In the genomic region with DNA sequence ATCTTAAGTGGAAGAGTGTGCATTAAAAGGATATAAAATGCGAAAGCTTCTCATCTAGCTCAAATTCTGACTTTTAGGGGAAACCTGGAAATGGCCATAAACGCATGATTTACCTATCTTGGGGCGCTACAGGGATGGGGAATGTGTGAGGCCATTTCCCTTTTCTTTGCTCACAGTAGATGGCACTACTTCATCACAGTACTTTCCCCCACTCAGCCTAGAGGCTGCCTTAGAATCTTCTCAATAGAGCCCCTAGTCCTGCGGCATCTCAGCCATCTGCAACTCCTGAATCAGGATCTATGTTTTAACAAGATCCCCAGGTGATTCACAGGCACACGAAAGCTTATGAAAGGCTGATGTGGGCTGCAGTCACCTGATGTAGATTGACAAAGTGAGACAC, we compare ENCODE assay signal across 9 cellular contexts.
DNase-seq lines count a peak whose midpoint lies in the region; ATAC-seq and TF ChIP-seq lines count a peak whose summit lies in the region.
"Had no signal": no experiment of that assay in that cellular context is flagged by ENCODE, and none has a peak within 500 bp of the region (broad histone marks: within the 10 kb centered on the region; RNA-seq: fewer than 3 reads in every experiment).

No MANE protein-coding gene starts in this region.

- CTCF ChIA-PET in activated B cell treated with CpG ODN at 0.5 μM for 24 hours (lab: Charles Lee) = interaction anchor here (0.6 to 3.4 kb wide), 20 partner anchors 10 to 595 kb away, joined by 3 to 35 read pairs (median 4); no protein-coding TSS in a partner anchor

- no peaks in the 10 kb centered on the region for H3K36me3 Mint-ChIP-seq in activated B cell treated with CpG ODN at 0.5 μM for 24 hours (ENCODE audit: low read depth)

- H4K20me1 ChIP-seq in KMS-11 (ENCODE audit: insufficient read depth) (no peaks in the 10 kb centered on the region), hepatocyte (ENCODE audit: insufficient read depth, poor library complexity, severe bottlenecking) (no peaks in the 10 kb centered on the region)
- H4K20me1 ChIP-seq: BLaER1 had no signal

- H3K4me1 ChIP-seq in KMS-11 (ENCODE audit: low read depth, poor library complexity, severe bottlenecking) (peaks cover 16% of the 10 kb centered on the region), hepatocyte (ENCODE audit: insufficient read depth) (peaks cover 7% of the 10 kb centered on the region), testis (peaks cover 32% of the 10 kb centered on the region)

- TF ChIP-seq POLR2A in testis (IDR thresholded peaks at IDR 0.05) = no peak

- H3K9me2 ChIP-seq in hepatocyte (replicated peaks; ENCODE audit: insufficient read depth) = no peaks in the 10 kb centered on the region

- H3K36me3 ChIP-seq in KMS-11 (ENCODE audit: insufficient read depth) (no peaks in the 10 kb centered on the region), hepatocyte (replicated peaks; ENCODE audit: insufficient read depth, low read depth) (no peaks in the 10 kb centered on the region), testis (ENCODE audit: low read depth, missing control alignments) (no peaks in the 10 kb centered on the region)
- H3K36me3 ChIP-seq: BLaER1 had no signal

- H3K27ac Mint-ChIP-seq in activated B cell treated with CpG ODN at 0.5 μM for 24 hours = no peak overlapping the region

- no peaks in the 10 kb centered on the region for H3K27me3 Mint-ChIP-seq in activated B cell treated with CpG ODN at 0.5 μM for 24 hours

- TF ChIP-seq CTCF in KMS-11 (conservative IDR thresholded peaks at IDR 0.05; ENCODE audit: low read depth, low read length) (peak; percentile 64), activated B cell treated with CpG ODN at 0.5 μM for 24 hours (IDR thresholded peaks at IDR 0.05) (no peak), hepatocyte (IDR thresholded peaks at IDR 0.05; ENCODE audit: poor library complexity) (peak; percentile 69), testis (IDR thresholded peaks at IDR 0.05) (peak in 2 of 3 experiments; percentile 27 to 32)

- H3K9me3 ChIP-seq in hepatocyte (ENCODE audit: low read depth) (no peaks in the 10 kb centered on the region), testis (no peaks in the 10 kb centered on the region)
- H3K9me3 ChIP-seq: BLaER1 had no signal

- H3K4me2 ChIP-seq in KMS-11 (peak overlapping the region; percentile 3; the same call in 1 of the 2 replicates), hepatocyte (no peak overlapping the region)
- H3K4me2 ChIP-seq: BLaER1 had no signal

- no peaks in the 10 kb centered on the region for H3K79me2 ChIP-seq in KMS-11 (ENCODE audit: insufficient read depth, low read depth)
- peaks cover 70% of the 10 kb centered on the region for H3K79me2 ChIP-seq in hepatocyte

- ATAC-seq in activated B cell treated with CpG ODN at 0.5 μM for 24 hours (ENCODE audit: low read depth) = peak; percentile 80

- peaks cover 10% of the 10 kb centered on the region for H3K4me1 Mint-ChIP-seq in activated B cell treated with CpG ODN at 0.5 μM for 24 hours

- H3K4me3 Mint-ChIP-seq in activated B cell treated with CpG ODN at 0.5 μM for 24 hours = no peak overlapping the region

- WGBS in hepatocyte (ENCODE audit: low lambda C conversion rate, missing lambda C conversion rate) = 55% methylated on average over 5 of the region's 5 CpGs
- 38 to 59% methylated on average over 5 of the region's 5 CpGs for WGBS in testis, 2 donors

- H3K27ac ChIP-seq in KMS-11 (no peak overlapping the region), hepatocyte (no peak overlapping the region), testis (no peak overlapping the region)
- H3K27ac ChIP-seq: BLaER1 had no signal

- H3K4me3 ChIP-seq in KMS-11 (IDR thresholded peaks at IDR 0.05; ENCODE audit: insufficient read depth, low read depth, low read length) (no peak overlapping the region), hepatocyte (no peak overlapping the region), testis (no peak overlapping the region)
- H3K4me3 ChIP-seq: BLaER1 had no signal

- no peaks in the 10 kb centered on the region for H3K9me3 Mint-ChIP-seq in activated B cell treated with CpG ODN at 0.5 μM for 24 hours

- H2AFZ ChIP-seq in KMS-11 (ENCODE audit: low read depth) (no peak overlapping the region), hepatocyte (no peak overlapping the region)

- intact Hi-C loops in activated B cell treated with CpG ODN at 0.5 μM for 24 hours (cut with micrococcal nuclease) = loop anchor here (1.0 to 5.0 kb wide), 4 partner anchors 348 to 595 kb away; partner anchors contain the start of gene BHMT
- intact Hi-C loops in testis (cut with DNase I; ENCODE audit: low total_unique reads) = no loop called here
- intact Hi-C loops in posterior vena cava (cut with DNase I) = loop anchor here in 1 of 2 donors (10.0 kb wide), 1 partner anchor 73 kb away; no protein-coding TSS in a partner anchor

- POLR2A ChIA-PET in activated B cell treated with CpG ODN at 0.5 μM for 24 hours (lab: Charles Lee) = no interaction called here

- H3K27me3 ChIP-seq in KMS-11 (ENCODE audit: insufficient read depth, low read depth) (no peaks in the 10 kb centered on the region), hepatocyte (no peaks in the 10 kb centered on the region), testis (no peaks in the 10 kb centered on the region)
- H3K27me3 ChIP-seq: BLaER1 had no signal

- H3K9ac ChIP-seq in KMS-11 = no peak overlapping the region
- H3K9ac ChIP-seq: BLaER1 had no signal

- peak in 2 of 3 experiments; percentile 36 to 49 for DNase-seq in NCI-H1417 (lab: John Stamatoyannopoulos, UW)
- no peak for DNase-seq in NCI-H1417 treated with DMSO at 0.1 percent for 48 hours (lab: John Stamatoyannopoulos, UW)
- DNase-seq in activated B cell treated with CpG ODN at 0.5 μM for 24 hours = no peak
- peak; percentile 65 for DNase-seq in hepatocyte (ENCODE audit: low spot score)
- no peak for DNase-seq in testis
- no peak for DNase-seq in posterior vena cava (ENCODE audit: low spot score)
- DNase-seq in activated gamma-delta T cell (lab: John Stamatoyannopoulos, UW) = no peak

Comparison
In these comparisons a context has a peak if more than half of its experiments do, and no peak if none do; other contexts are left out.
1. DNase-seq: peak in NCI-H1417 (2 of 3) and hepatocyte (single experiment); none in NCI-H1417 treated with DMSO at 0.1 percent for 48 hours (single experiment), activated B cell treated with CpG ODN at 0.5 μM for 24 hours (single experiment), testis (single experiment), posterior vena cava (single experiment) and activated gamma-delta T cell (single experiment).